Comparison of ENCODE assay signal across 8 cellular contexts in the genomic region with DNA sequence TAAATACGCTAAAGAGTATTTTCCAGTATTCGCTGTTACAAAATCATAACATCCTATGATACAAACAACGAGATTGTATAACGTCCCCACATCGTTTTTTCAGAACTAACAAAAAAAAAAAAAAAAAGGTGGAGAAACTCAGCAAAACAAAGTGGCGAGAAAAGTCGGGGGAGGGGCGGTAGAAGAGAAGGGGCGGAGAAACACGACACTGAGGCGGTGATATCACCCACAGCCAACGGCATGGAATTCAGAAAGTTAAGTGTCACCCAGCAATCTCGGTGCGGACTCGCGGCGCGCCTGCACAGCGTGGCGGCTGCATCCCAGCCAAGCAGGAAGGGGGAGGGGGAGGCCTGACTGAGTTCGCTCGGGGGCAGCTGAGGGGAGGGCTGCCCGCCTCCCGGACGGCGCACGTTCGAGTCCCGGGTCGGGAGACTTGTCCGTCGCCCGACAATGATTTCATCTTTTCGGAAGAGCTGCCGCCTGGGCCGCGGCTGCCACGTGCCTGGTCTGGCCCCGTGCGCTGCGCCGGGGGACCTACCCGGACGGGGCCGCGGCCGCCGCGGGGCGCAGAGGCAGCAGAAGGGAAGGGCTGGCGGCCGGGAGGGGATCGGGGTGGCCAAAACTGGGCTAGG. TPM values are rescaled to one million over a fixed set of nuclear protein-coding genes. Genes with fewer than 3 reads are reported as not detected.
DNase-seq lines count a peak whose midpoint lies in the region; ATAC-seq and TF ChIP-seq lines count a peak whose summit lies in the region.

No MANE protein-coding gene starts in this region.

- no peaks in the 10 kb centered on the region for H3K27me3 ChIP-seq in CD4-positive, CD25-positive, alpha-beta regulatory T cell (ENCODE audit: control insufficient read depth, insufficient read depth, low read length)
- no peaks in the 10 kb centered on the region for H3K27me3 ChIP-seq in Karpas-422 (ENCODE audit: low read length)
- no peaks in the 10 kb centered on the region for H3K27me3 ChIP-seq in RWPE2 (ENCODE audit: insufficient read depth, poor library complexity, severe bottlenecking)

- H3K9me3 ChIP-seq in CD4-positive, CD25-positive, alpha-beta regulatory T cell (ENCODE audit: control insufficient read depth in 2 of 2, low read length in 2 of 2): no peaks in the 10 kb centered on the region
- H3K9me3 ChIP-seq in Karpas-422 (ENCODE audit: low read length) (no peaks in the 10 kb centered on the region), RWPE2 (ENCODE audit: severe bottlenecking) (no peaks in the 10 kb centered on the region)

- no peaks in the 10 kb centered on the region for H3K9me2 ChIP-seq in Karpas-422 (replicated peaks; ENCODE audit: insufficient read depth, low read length)

- ATAC-seq in CD4-positive, CD25-positive, alpha-beta regulatory T cell (ENCODE audit: low read depth in 2 of 2): peak; percentile 76 to 79
- peak; percentile 36 for ATAC-seq in GM21447 (IDR thresholded peaks at IDR 0.05; ENCODE audit: unreplicated experiment)
- peak; percentile 55 for ATAC-seq in RWPE2 (ENCODE audit: low read depth)
- peak; percentile 55 to 56 for ATAC-seq in naive B cell (ENCODE audit: low read depth in 2 of 2)
- ATAC-seq in stimulated activated effector memory CD8-positive, alpha-beta T cell treated with anti-CD3 and anti-CD28 coated beads, Interleukin-12 subunit alpha, Interleukin-12 subunit beta, amount 100 ng/mL, for 72 hours: peak; percentile 78

- H3K4me3 Mint-ChIP-seq in CD4-positive, CD25-positive, alpha-beta regulatory T cell: peak overlapping the region; percentile 96 to 99 (median 98)
- peak overlapping the region; percentile 95 to 99 (median 98) for H3K4me3 Mint-ChIP-seq in naive B cell
- peak overlapping the region; percentile 99 for H3K4me3 Mint-ChIP-seq in stimulated activated effector memory CD8-positive, alpha-beta T cell treated with anti-CD3 and anti-CD28 coated beads, Interleukin-12 subunit alpha, Interleukin-12 subunit beta, amount 100 ng/mL, for 72 hours

- H3K4me1 ChIP-seq in CD4-positive, CD25-positive, alpha-beta regulatory T cell (ENCODE audit: control insufficient read depth, insufficient read depth, low read length, poor library complexity, severe bottlenecking): peaks cover 63% of the 10 kb centered on the region
- peaks cover 79% of the 10 kb centered on the region for H3K4me1 ChIP-seq in Karpas-422 (ENCODE audit: low read length)
- peaks cover 7% of the 10 kb centered on the region for H3K4me1 ChIP-seq in RWPE2 (ENCODE audit: insufficient read depth, poor library complexity, severe bottlenecking)

- H3K9ac ChIP-seq in Karpas-422 (ENCODE audit: low read length): peak overlapping the region; percentile 91

- peaks cover 0 to 1% (median 0%) of the 10 kb centered on the region in 7 donors for H3K9me3 Mint-ChIP-seq in CD4-positive, CD25-positive, alpha-beta regulatory T cell
- no peaks in the 10 kb centered on the region for H3K9me3 Mint-ChIP-seq in naive B cell
- no peaks in the 10 kb centered on the region for H3K9me3 Mint-ChIP-seq in stimulated activated effector memory CD8-positive, alpha-beta T cell treated with anti-CD3 and anti-CD28 coated beads, Interleukin-12 subunit alpha, Interleukin-12 subunit beta, amount 100 ng/mL, for 72 hours

- peaks cover 58% of the 10 kb centered on the region for H3K79me2 ChIP-seq in Karpas-422 (ENCODE audit: low read length)

- peak overlapping the region; percentile 93 for H3K27ac ChIP-seq in CD4-positive, CD25-positive, alpha-beta regulatory T cell (ENCODE audit: insufficient read depth, low read length, poor library complexity, severe bottlenecking)
- H3K27ac ChIP-seq in Karpas-422 (ENCODE audit: low read length) (peak overlapping the region; percentile 89), RWPE2 (ENCODE audit: poor library complexity, severe bottlenecking) (peak overlapping the region; percentile 68)

- TF ChIP-seq CTCF in RWPE2 (IDR thresholded peaks at IDR 0.05; ENCODE audit: poor library complexity, severe bottlenecking) (no peak), fibroblast of mammary gland (conservative IDR thresholded peaks at IDR 0.05; ENCODE audit: control insufficient read depth, insufficient read depth, low read depth, low read length) (no peak)

- no peaks in the 10 kb centered on the region for H3K36me3 ChIP-seq in CD4-positive, CD25-positive, alpha-beta regulatory T cell (ENCODE audit: control insufficient read depth, insufficient read depth, low read length)
- 0 out of 2 replicates have a peak, but pooled peaks cover 8% of the 10 kb centered on the region for H3K36me3 ChIP-seq in Karpas-422 (ENCODE audit: insufficient read depth, low read length)
- no peaks in the 10 kb centered on the region for H3K36me3 ChIP-seq in RWPE2 (ENCODE audit: low read depth)

- H3K27ac Mint-ChIP-seq in CD4-positive, CD25-positive, alpha-beta regulatory T cell: peak overlapping the region; percentile 99 to 100 (median 99)
- peak overlapping the region; percentile 98 to 100 (median 99) for H3K27ac Mint-ChIP-seq in naive B cell
- H3K27ac Mint-ChIP-seq in stimulated activated effector memory CD8-positive, alpha-beta T cell treated with anti-CD3 and anti-CD28 coated beads, Interleukin-12 subunit alpha, Interleukin-12 subunit beta, amount 100 ng/mL, for 72 hours: peak overlapping the region; percentile 98

- no peaks in the 10 kb centered on the region for H3K36me3 Mint-ChIP-seq in CD4-positive, CD25-positive, alpha-beta regulatory T cell
- peaks cover 0 to 8% of the 10 kb centered on the region in 2 donors for H3K36me3 Mint-ChIP-seq in naive B cell
- H3K36me3 Mint-ChIP-seq in stimulated activated effector memory CD8-positive, alpha-beta T cell treated with anti-CD3 and anti-CD28 coated beads, Interleukin-12 subunit alpha, Interleukin-12 subunit beta, amount 100 ng/mL, for 72 hours: peaks cover 23% of the 10 kb centered on the region

- peaks cover 7% of the 10 kb centered on the region for H3K27me3 Mint-ChIP-seq in CD4-positive, CD25-positive, alpha-beta regulatory T cell
- H3K27me3 Mint-ChIP-seq in naive B cell: no peaks in the 10 kb centered on the region

- peak overlapping the region; percentile 91 for H3K4me3 ChIP-seq in CD4-positive, CD25-positive, alpha-beta regulatory T cell (ENCODE audit: low read depth, low read length)
- H3K4me3 ChIP-seq in Karpas-422 (ENCODE audit: low read length) (peak overlapping the region; percentile 77), RWPE2 (ENCODE audit: severe bottlenecking) (peak overlapping the region; percentile 67), fibroblast of mammary gland (ENCODE audit: control insufficient read depth, low read depth, low read length) (peak overlapping the region; percentile 68)

- peaks cover 31 to 77% (median 58%) of the 10 kb centered on the region in 4 donors for H3K4me1 Mint-ChIP-seq in CD4-positive, CD25-positive, alpha-beta regulatory T cell
- H3K4me1 Mint-ChIP-seq in naive B cell: peaks cover 41 to 63% (median 60%) of the 10 kb centered on the region in 3 donors
- peaks cover 59% of the 10 kb centered on the region for H3K4me1 Mint-ChIP-seq in stimulated activated effector memory CD8-positive, alpha-beta T cell treated with anti-CD3 and anti-CD28 coated beads, Interleukin-12 subunit alpha, Interleukin-12 subunit beta, amount 100 ng/mL, for 72 hours

- H2AFZ ChIP-seq in Karpas-422 (ENCODE audit: low read length): no peak overlapping the region

- peak; percentile 86 to 95 (median 91) for DNase-seq in CD4-positive, CD25-positive, alpha-beta regulatory T cell
- DNase-seq in Karpas-422: peak; percentile 95
- DNase-seq in RWPE2 (ENCODE audit: low spot score): peak; percentile 71
- DNase-seq in activated effector memory CD4-positive, alpha-beta T cell treated with Interleukin-2 at 50 U/mL for 16 hours: peak; percentile 78
- peak; percentile 86 for DNase-seq in fibroblast of mammary gland (ENCODE audit: low read depth)
- peak; percentile 84 for DNase-seq in naive B cell
- DNase-seq in stimulated activated effector memory CD8-positive, alpha-beta T cell treated with anti-CD3 and anti-CD28 coated beads, Interleukin-12 subunit alpha, Interleukin-12 subunit beta, amount 100 ng/mL, for 72 hours (ENCODE audit: low spot score in 2 of 2): peak; percentile 62 to 87

- H3K4me2 ChIP-seq in Karpas-422 (ENCODE audit: low read depth, low read length, poor library complexity, severe bottlenecking): peak overlapping the region; percentile 94

- peaks cover 28% of the 10 kb centered on the region; the same call in 1 of the 2 replicates for H4K20me1 ChIP-seq in Karpas-422 (ENCODE audit: insufficient read depth, low read depth, low read length)

RNA-seq across cellular contexts. Expression of a gene that starts 0.8 kb away (rescaled TPM):
- total RNA-seq in CD4-positive, CD25-positive, alpha-beta regulatory T cell: 50.8 TPM
- 10 to 100 TPM in 2 of 4 donors, 1 to 10 TPM in 2; 8.9 to 13.8 (median 10.1) TPM for polyA plus RNA-seq in CD4-positive, CD25-positive, alpha-beta regulatory T cell
- 43.5 and 59.4 TPM in 2 replicates for total RNA-seq in Karpas-422 (2014; rRNA removed; shearing (Covaris generic); ENCODE audit: low replicate concordance)
- polyA plus RNA-seq in naive B cell (ENCODE audit: low read depth in 6 of 6): 10 to 100 TPM in 4 of 6 donors, 1 to 10 TPM in 2; 6.2 to 18.2 (median 11.9) TPM

Comparison
In these comparisons a context has a peak if more than half of its experiments do, and no peak if none do; other contexts are left out.
1. Peak in every context shown above with its lines: DNase-seq, ATAC-seq, H3K4me3 ChIP-seq and H3K27ac ChIP-seq.